8 cellular contexts compared by ENCODE assay signal in the genomic region with DNA sequence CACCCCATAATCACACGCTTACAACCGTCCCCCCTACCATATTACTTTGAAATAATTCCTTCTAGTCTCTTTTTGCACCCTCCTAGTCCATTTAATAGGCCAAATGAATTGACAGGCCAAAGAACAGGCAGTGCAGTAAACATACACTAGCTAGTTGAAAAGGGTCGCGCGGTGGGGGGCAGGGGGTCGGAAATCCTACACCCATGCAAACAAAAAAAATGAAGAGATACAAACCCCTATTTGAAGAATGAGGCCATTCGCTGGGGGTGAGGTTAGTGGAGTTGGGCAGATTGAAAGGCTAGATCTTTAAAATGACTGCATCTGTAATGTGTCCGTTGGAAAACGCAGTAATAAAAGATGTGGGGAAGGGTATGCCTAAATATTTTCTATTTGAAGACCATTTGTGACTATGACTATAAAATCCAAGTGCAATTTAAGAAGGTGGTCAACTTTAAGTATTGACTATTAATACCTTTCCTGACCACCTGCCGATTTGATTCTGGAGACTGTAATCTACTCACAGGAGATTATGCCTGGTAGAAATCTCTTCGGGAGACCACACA. TPM values are rescaled to one million over a fixed set of nuclear protein-coding genes. Genes with fewer than 3 reads are reported as not detected.
DNase-seq lines count a peak whose midpoint lies in the region; ATAC-seq and TF ChIP-seq lines count a peak whose summit lies in the region.

No MANE protein-coding gene starts in this region.

- in situ Hi-C loops in brain microvascular endothelial cell (cut with HindIII; ENCODE audit: low pct_ligation_motif_present, low sequenced_read_pairs), result no loop called here

- TF ChIP-seq CTCF in BJ (IDR thresholded peaks at IDR 0.05; ENCODE audit: insufficient read depth, low read depth, low read length), result no peak
- TF ChIP-seq CTCF in HL-60 (IDR thresholded peaks at IDR 0.05; ENCODE audit: insufficient read depth, low read length), result no peak
- no peak for TF ChIP-seq CTCF in brain microvascular endothelial cell (IDR thresholded peaks at IDR 0.05; ENCODE audit: low read depth, low read length, missing control alignments)

- H3K36me3 ChIP-seq in BJ (ENCODE audit: control insufficient read depth, insufficient read depth, low read length) (no peaks in the 10 kb centered on the region), brain microvascular endothelial cell (replicated peaks) (no peaks in the 10 kb centered on the region), mucosa of stomach (ENCODE audit: control insufficient read depth, insufficient read depth, low read length) (no peaks in the 10 kb centered on the region)

- H3K4me1 ChIP-seq in mucosa of stomach (ENCODE audit: control insufficient read depth, insufficient read depth, low read length), result no peaks in the 10 kb centered on the region

- H3K27me3 ChIP-seq in BJ (ENCODE audit: control insufficient read depth, insufficient read depth, low read length) (no peaks in the 10 kb centered on the region), HL-60 (ENCODE audit: insufficient read depth, poor library complexity, severe bottlenecking) (no peaks in the 10 kb centered on the region), brain microvascular endothelial cell (replicated peaks) (no peaks in the 10 kb centered on the region), mucosa of stomach (ENCODE audit: control insufficient read depth, insufficient read depth, low read length) (no peaks in the 10 kb centered on the region)

- DNase-seq in BJ (ENCODE audit: low read depth) (no peak), HL-60 (ENCODE audit: low read depth in 1 of 2, low spot score in 1 of 2) (no peak), brain microvascular endothelial cell (no peak), GM19240 (ENCODE audit: insufficient read length, low spot score) (no peak), SKM-1 treated with dmso at 0.1 percent for 144 hours (lab: John Stamatoyannopoulos, UW; ENCODE audit: unreplicated experiment) (no peak)
- DNase-seq in central memory CD4-positive, alpha-beta T cell, result no peak

- CTCF ChIA-PET in BJ (lab: Yijun Ruan, JAX), result interaction anchor here (1.0 to 1.1 kb wide), 2 partner anchors 58 to 260 kb away, joined by 3 read pairs; a partner anchor contains a TSS

- ATAC-seq in GM21360 (IDR thresholded peaks at IDR 0.05; ENCODE audit: unreplicated experiment), result no peak

- H3K4me3 ChIP-seq in BJ (ENCODE audit: low read depth, low read length), result peak overlapping the region; percentile 61
- H3K4me3 ChIP-seq in HL-60 (replicated peaks; ENCODE audit: insufficient read depth, low read length), result peak overlapping the region; percentile 91
- H3K4me3 ChIP-seq in brain microvascular endothelial cell (ENCODE audit: low read depth, low read length), result peak overlapping the region; percentile 76
- peak overlapping the region; percentile 61 for H3K4me3 ChIP-seq in mucosa of stomach (ENCODE audit: low read length)

- peak overlapping the region; percentile 65 for H3K9ac ChIP-seq in mucosa of stomach (ENCODE audit: low read length)

- POLR2A ChIA-PET in BJ (lab: Charles Lee), result no interaction called here

- H3K9me3 ChIP-seq in mucosa of stomach (ENCODE audit: control insufficient read depth, low read length), result no peaks in the 10 kb centered on the region

- H3K27ac ChIP-seq in HL-60 (replicated peaks) (peak overlapping the region; percentile 62), brain microvascular endothelial cell (no peak overlapping the region)

RNA-seq across cellular contexts. Expression of a gene that starts 0.9 kb away (rescaled TPM):
- polyA plus RNA-seq in BJ (2011; rRNA removed), result 2.0 and 4.8 TPM in 2 replicates
- 6.2 and 13.5 TPM in 2 replicates for polyA minus RNA-seq in BJ (2011; rRNA and poly(A)+ RNA removed)

RNA-seq across cellular contexts. Expression of a gene that starts 58.1 kb away (rescaled TPM):
- polyA plus RNA-seq in BJ (2011; rRNA removed), result 4.1 and 6.6 TPM in 2 replicates
- polyA minus RNA-seq in BJ (2011; rRNA and poly(A)+ RNA removed), result 8.1 and 8.2 TPM in 2 replicates
